8 cellular contexts compared by ENCODE assay signal in the genomic region with DNA sequence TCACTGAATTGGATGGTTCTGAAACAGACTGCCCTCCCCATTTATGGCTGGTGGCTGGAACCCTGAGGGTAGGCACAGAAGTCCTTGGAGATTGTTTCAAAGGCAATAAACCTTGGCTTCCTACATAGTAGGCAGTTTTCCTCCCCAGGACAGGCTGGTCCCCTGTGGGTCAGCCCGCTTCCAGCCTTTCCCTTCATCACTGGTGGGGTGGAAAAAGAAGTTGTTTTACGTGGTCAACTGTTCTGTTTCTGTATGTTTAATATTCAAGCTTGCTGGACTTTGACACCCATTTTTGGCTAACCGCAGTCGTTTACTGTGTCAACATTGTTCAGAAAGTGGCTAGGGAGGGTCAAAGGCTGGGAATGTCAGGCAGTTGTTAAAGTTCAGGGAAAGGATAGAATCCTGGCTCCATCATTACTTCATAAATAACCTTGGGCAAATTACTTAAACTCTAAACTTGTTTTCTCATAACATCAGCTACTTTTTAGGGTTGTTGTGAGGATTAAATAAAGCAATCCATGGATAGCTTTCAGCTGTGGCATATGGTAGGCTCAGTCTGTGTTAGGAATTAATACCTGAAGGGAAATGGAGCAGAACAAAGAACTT. TPM values are rescaled to one million over a fixed set of nuclear protein-coding genes. Genes with fewer than 3 reads are reported as not detected.
DNase-seq lines count a peak whose midpoint lies in the region; ATAC-seq, FAIRE-seq and TF ChIP-seq lines count a peak whose summit lies in the region.

No MANE protein-coding gene starts in this region.

- no peak for TF ChIP-seq CTCF in PC-9 (conservative IDR thresholded peaks at IDR 0.05)
- TF ChIP-seq CTCF in esophagus squamous epithelium (IDR thresholded peaks at IDR 0.05) = no peak

- BruUV-seq in PC-9 (replicated peaks; lab: Mats Ljungman, UMichigan) = no TSS peak

- peak overlapping the region; percentile 84 for H3K4me2 ChIP-seq in PC-9

- H3K4me3 ChIP-seq in PC-9 = peak overlapping the region; percentile 100; the same call in 1 of the 2 replicates
- H3K4me3 ChIP-seq in esophagus squamous epithelium = peak overlapping the region in 3 of 4 donors; percentile 80 to 99 (median 87)
- H3K4me3 ChIP-seq in rectal smooth muscle tissue (ENCODE audit: low read length) = peak overlapping the region; percentile 90

- H3K79me2 ChIP-seq in PC-9 (ENCODE audit: low read depth) = peaks cover 46% of the 10 kb centered on the region

- no peaks in the 10 kb centered on the region for H3K9me2 ChIP-seq in PC-9 (ENCODE audit: insufficient read depth)

- POLR2A ChIA-PET in PC-9 (lab: Charles Lee; ENCODE audit: unreplicated experiment) = interaction anchor here (0.7 to 1.1 kb wide), 3 partner anchors 150 to 415 kb away, joined by 4 to 6 read pairs (median 5); partner anchors contain the start of gene RPL36AL

- peaks cover 36% of the 10 kb centered on the region for H3K4me1 ChIP-seq in PC-9 (replicated peaks; ENCODE audit: insufficient read depth)
- peaks cover 12 to 41% (median 19%) of the 10 kb centered on the region in 3 donors for H3K4me1 ChIP-seq in esophagus squamous epithelium
- peaks cover 14% of the 10 kb centered on the region for H3K4me1 ChIP-seq in rectal smooth muscle tissue (ENCODE audit: control insufficient read depth, insufficient read depth, low read length)

- FAIRE-seq in GM12891 (lab: Jason Lieb, UNC) = no peak

- TF ChIP-seq POLR2A in GM12891 (IDR thresholded peaks at IDR 0.05; ENCODE audit: low read depth, low read length) = no peak
- no peak for TF ChIP-seq POLR2A in esophagus squamous epithelium (IDR thresholded peaks at IDR 0.05)

- H3F3A ChIP-seq in PC-9 (ENCODE audit: insufficient read depth, low read depth) = peaks cover 49% of the 10 kb centered on the region

- no peak overlapping the region for H2AFZ ChIP-seq in PC-9

- H3K27ac ChIP-seq in PC-9 (peak overlapping the region; percentile 84), esophagus squamous epithelium (peak overlapping the region; percentile 94 to 100 (median 97)), rectal smooth muscle tissue (ENCODE audit: low read depth, low read length) (no peak overlapping the region)

- H3K9me3 ChIP-seq in PC-9 (ENCODE audit: insufficient read depth, low read depth) (no peaks in the 10 kb centered on the region), esophagus squamous epithelium (no peaks in the 10 kb centered on the region)

- WGBS in esophagus squamous epithelium, 2 donors = 51 to 69% methylated on average over 3 to 4 of the region's 4 CpGs

- H3K36me3 ChIP-seq in PC-9 (ENCODE audit: low read depth) (peaks cover 21% of the 10 kb centered on the region), esophagus squamous epithelium (peaks cover 0 to 37% (median 0%) of the 10 kb centered on the region in 3 donors), rectal smooth muscle tissue (ENCODE audit: control insufficient read depth, insufficient read depth, low read length) (no peaks in the 10 kb centered on the region)

- intact Hi-C loops in PC-9 (cut with micrococcal nuclease; ENCODE audit: unreplicated experiment) = no loop called here
- intact Hi-C loops in esophagus squamous epithelium (cut with DNase I) = no loop called here

- peaks cover 11% of the 10 kb centered on the region; the same call in 1 of the 2 replicates for H4K20me1 ChIP-seq in PC-9 (ENCODE audit: insufficient read depth)

- ATAC-seq in HG03442 (IDR thresholded peaks at IDR 0.05; ENCODE audit: unreplicated experiment) = no peak
- no peak for ATAC-seq in HG03280 (IDR thresholded peaks at IDR 0.05; ENCODE audit: unreplicated experiment)

- H3K27me3 ChIP-seq in PC-9 (ENCODE audit: insufficient read depth, low read depth) (no peaks in the 10 kb centered on the region), esophagus squamous epithelium (no peaks in the 10 kb centered on the region), rectal smooth muscle tissue (ENCODE audit: control insufficient read depth, insufficient read depth, low read length) (no peaks in the 10 kb centered on the region)

- no peak overlapping the region for H3K9ac ChIP-seq in rectal smooth muscle tissue (ENCODE audit: low read length)

- DNase-seq in GM12891 (ENCODE audit: insufficient read length, low spot score) (no peak), PC-9 (peak; percentile 35 to 84), esophagus squamous epithelium (lab: John Stamatoyannopoulos, UW) (no peak), NCI-H2227 treated with DMSO at 0.1 percent for 48 hours (lab: John Stamatoyannopoulos, UW) (no peak), NCI-H187 (lab: John Stamatoyannopoulos, UW) (no peak)

- CTCF ChIA-PET in PC-9 (lab: Charles Lee) = no interaction called here

TF ChIP-seq in GM12891, 5 proteins besides CTCF, POLR2A, EP300 and RAD21:
- TF ChIP-seq PAX5 (IDR thresholded peaks at IDR 0.05; ENCODE audit: insufficient read depth, low read length, severe bottlenecking) (no peak), POLR2AphosphoS5 (IDR thresholded peaks at IDR 0.05; ENCODE audit: low read depth, low read length) (peak; percentile 35; the same call in 1 of the 2 replicates)
TF ChIP-seq in GM12891: peak in this region for 1.

RNA-seq across cellular contexts. Expression of gene KLHDC2, which starts 2.4 kb away (rescaled TPM):
- 15.8 TPM for polyA plus RNA-seq in GM12891 (2012; ENCODE audit: low read depth, missing spikeins)
- 45.3 and 45.8 TPM in 2 replicates for total RNA-seq in PC-9 (2021)
- 10 to 100 TPM; 21.1 to 56.1 (median 41.5) TPM for total RNA-seq in esophagus squamous epithelium

Comparison
In these comparisons a context has a peak if more than half of its experiments do, and no peak if none do; other contexts are left out.
1. DNase-seq: peak in PC-9 (2 of 2); none in GM12891 (single experiment), esophagus squamous epithelium (single experiment), NCI-H2227 treated with DMSO at 0.1 percent for 48 hours (single experiment) and NCI-H187 (0 of 2).
2. Peak in every context shown above with its lines, with median percentiles within 50 percentile points of each other: H3K4me3 ChIP-seq.